Comparison of ENCODE assay signal across 18 cellular contexts in the genomic region with DNA sequence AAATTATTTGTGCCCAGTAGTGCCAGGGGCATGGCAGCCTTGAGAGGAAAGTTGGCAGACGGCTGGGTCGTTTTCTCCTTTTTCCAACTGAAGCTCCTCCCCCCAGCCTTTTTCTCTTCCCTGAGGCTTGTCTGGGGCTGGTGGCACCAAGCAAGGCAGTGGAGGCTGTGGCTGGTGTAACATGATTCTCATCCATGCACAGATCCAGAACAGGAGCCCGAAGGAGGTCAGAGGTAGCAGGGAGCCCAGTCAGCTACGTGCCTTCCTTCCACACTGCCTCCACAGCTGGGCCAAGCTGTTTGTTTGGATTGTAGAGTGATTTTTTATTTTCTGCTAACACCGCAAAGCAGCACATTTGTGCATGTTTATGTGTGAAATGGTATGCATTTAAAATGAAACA.
DNase-seq lines count a peak whose midpoint lies in the region; ATAC-seq, FAIRE-seq and TF ChIP-seq lines count a peak whose summit lies in the region.
"Had no signal": no experiment of that assay in that cellular context is flagged by ENCODE, and none has a peak within 500 bp of the region (broad histone marks: within the 10 kb centered on the region; RNA-seq: fewer than 3 reads in every experiment).

No MANE protein-coding gene starts in this region.

- 55% methylated on average over 5 of the region's 5 CpGs for WGBS in HepG2 (ENCODE audit: low lambda C conversion rate)
- WGBS in right lobe of liver (ENCODE audit: insufficient coverage, low coverage, low lambda C conversion rate, missing lambda C conversion rate), result 90% methylated on average over 4 of the region's 5 CpGs

- CTCF ChIA-PET in HepG2 (lab: Yijun Ruan, JAX; ENCODE audit: low intra/inter-chr PET ratio, low total read pairs), result no interaction called here
- CTCF ChIA-PET in PC-3 (lab: Charles Lee), result interaction anchor here (0.7 kb wide), 1 partner anchor 21 kb away, joined by 16 read pairs; no protein-coding TSS in a partner anchor

- TF ChIP-seq POLR2A in HepG2 (IDR thresholded peaks at IDR 0.05; ENCODE audit: insufficient read depth in 1 of 2, low read depth in 2 of 2, low read length in 2 of 2), result no peak
- TF ChIP-seq POLR2A in right lobe of liver (IDR thresholded peaks at IDR 0.05), result no peak
- no peak for TF ChIP-seq POLR2A in uterus (IDR thresholded peaks at IDR 0.05)

- no peak for TF ChIP-seq CTCF in HepG2 (CRISPR knock-in tag; IDR thresholded peaks at IDR 0.05)
- no peak for TF ChIP-seq CTCF in right lobe of liver (IDR thresholded peaks at IDR 0.05)
- TF ChIP-seq CTCF in PC-3 (conservative IDR thresholded peaks at IDR 0.05; ENCODE audit: low read depth, low read length), result no peak
- no peak for TF ChIP-seq CTCF in nephron progenitor cell (IDR thresholded peaks at IDR 0.05)
- no peak for TF ChIP-seq CTCF in uterus (IDR thresholded peaks at IDR 0.05)

- ATAC-seq in HepG2 (peak; percentile 12; the same call in 1 of the 3 replicates), right lobe of liver (no peak), PC-3 (no peak), GM21515 (IDR thresholded peaks at IDR 0.05; ENCODE audit: unreplicated experiment) (no peak)

- TF ChIP-seq EP300 in HepG2 (IDR thresholded peaks at IDR 0.05; ENCODE audit: low read depth in 2 of 2, low read length in 2 of 2), result no peak
- TF ChIP-seq EP300 in HepG2 (CRISPR knock-in tag; IDR thresholded peaks at IDR 0.05; ENCODE audit: borderline replicate concordance), result no peak

- H3K4me3 ChIP-seq in HepG2 (replicated peaks in 1 of 3; ENCODE audit: insufficient read depth in 1 of 3, low read depth in 2 of 3, low read length in 3 of 3) (no peak overlapping the region; a peak in 1 of 6 replicates), right lobe of liver (no peak overlapping the region), PC-3 (ENCODE audit: low read length) (no peak overlapping the region), uterus (no peak overlapping the region)
- H3K4me3 ChIP-seq: BLaER1 treated with 17β-estradiol and CSF1 and Interleukin-3, amounts not matched to agents 10 nM and 100 nM had no signal

- peaks cover 43% of the 10 kb centered on the region for H3K4me1 Mint-ChIP-seq in nephron progenitor cell

- no peak overlapping the region for H3K27ac ChIP-seq in HepG2 (ENCODE audit: extremely low read length, insufficient read depth, low read length)
- H3K27ac ChIP-seq in right lobe of liver, result no peak overlapping the region
- no peak overlapping the region for H3K27ac ChIP-seq in PC-3 (ENCODE audit: low read length)
- H3K27ac ChIP-seq in uterus, result no peak overlapping the region
- H3K27ac ChIP-seq: BLaER1 treated with 17β-estradiol and CSF1 and Interleukin-3, amounts not matched to agents 10 nM and 100 nM had no signal

- TF ChIP-seq RAD21 in HepG2 (CRISPR knock-in tag; IDR thresholded peaks at IDR 0.05), result no peak

- no peaks in the 10 kb centered on the region for H3K27me3 Mint-ChIP-seq in nephron progenitor cell (ENCODE audit: low read depth, poor library complexity)

- H3K27me3 ChIP-seq in HepG2 (ENCODE audit: control insufficient read depth in 1 of 2, insufficient read depth in 2 of 2, low read length in 2 of 2) (peaks cover under 1 to 15% of the 10 kb centered on the region in 2 experiments; a peak in 4 of 5 replicates), right lobe of liver (no peaks in the 10 kb centered on the region), PC-3 (ENCODE audit: low read length) (no peaks in the 10 kb centered on the region), uterus (no peaks in the 10 kb centered on the region)
- H3K27me3 ChIP-seq: BLaER1 treated with 17β-estradiol and CSF1 and Interleukin-3, amounts not matched to agents 10 nM and 100 nM had no signal

- POLR2A ChIA-PET in HepG2 (lab: Yijun Ruan, JAX) (no interaction called here), PC-3 (lab: Charles Lee; ENCODE audit: unreplicated experiment) (no interaction called here)

- H3K4me2 ChIP-seq in HepG2 (ENCODE audit: low read depth, low read length), result no peak overlapping the region; the same call in 1 of the 2 replicates
- no peak overlapping the region for H3K4me2 ChIP-seq in PC-3 (ENCODE audit: low read length)
- H3K4me2 ChIP-seq: BLaER1 treated with 17β-estradiol and CSF1 and Interleukin-3, amounts not matched to agents 10 nM and 100 nM had no signal

- H3K4me1 ChIP-seq in HepG2 (ENCODE audit: insufficient read depth, low read length) (peaks cover 17% of the 10 kb centered on the region), right lobe of liver (no peaks in the 10 kb centered on the region), PC-3 (ENCODE audit: insufficient read depth, low read length) (peaks cover 7% of the 10 kb centered on the region), uterus (no peaks in the 10 kb centered on the region)

- H3K9me3 ChIP-seq in HepG2 (ENCODE audit: low read length) (no peaks in the 10 kb centered on the region), right lobe of liver (no peaks in the 10 kb centered on the region), PC-3 (ENCODE audit: low read length) (no peaks in the 10 kb centered on the region), uterus (no peaks in the 10 kb centered on the region)
- H3K9me3 ChIP-seq: BLaER1 treated with 17β-estradiol and CSF1 and Interleukin-3, amounts not matched to agents 10 nM and 100 nM had no signal

- in situ Hi-C loops in HepG2 (cut with HindIII; ENCODE audit: extremely low pct_ligation_motif_present, low pct_unique_long_range_greater_than_20kb), result no loop called here

- no peaks in the 10 kb centered on the region for H3K79me2 ChIP-seq in HepG2 (ENCODE audit: insufficient read depth, low read length)
- H3K79me2 ChIP-seq in PC-3 (ENCODE audit: low read length), result no peaks in the 10 kb centered on the region

- BruUV-seq in HepG2 (replicated peaks; lab: Mats Ljungman, UMichigan) (no TSS peak), PC-3 (replicated peaks; lab: Mats Ljungman, UMichigan) (no TSS peak)

- H3K9me2 ChIP-seq in PC-3 (replicated peaks; ENCODE audit: low read length), result no peaks in the 10 kb centered on the region

- intact Hi-C loops in HepG2 (cut with micrococcal nuclease; ENCODE audit: unreplicated experiment), result no loop called here
- intact Hi-C loops in right lobe of liver (cut with DNase I), result no loop called here
- intact Hi-C loops in PC-3 (cut with micrococcal nuclease), result no loop called here
- intact Hi-C loops in uterus (cut with DNase I; ENCODE audit: low total_unique reads), result no loop called here

- H3K36me3 Mint-ChIP-seq in nephron progenitor cell (ENCODE audit: low read depth), result no peaks in the 10 kb centered on the region
- H3K36me3 Mint-ChIP-seq: CD4-positive, CD25-positive, alpha-beta regulatory T cell had no signal

- H3K36me3 ChIP-seq in HepG2 (replicated peaks in 1 of 2; ENCODE audit: control insufficient read depth in 1 of 2, insufficient read depth in 2 of 2, low read length in 2 of 2) (no peaks in the 10 kb centered on the region), right lobe of liver (no peaks in the 10 kb centered on the region), PC-3 (ENCODE audit: low read depth, low read length) (no peaks in the 10 kb centered on the region), uterus (no peaks in the 10 kb centered on the region)
- H3K36me3 ChIP-seq: BLaER1 treated with 17β-estradiol and CSF1 and Interleukin-3, amounts not matched to agents 10 nM and 100 nM had no signal

- FAIRE-seq in HepG2 (lab: Jason Lieb, UNC), result no peak
- FAIRE-seq: G401.6, GM12891, GM19239, H1, HTR-8/SVneo had no signal

- no peak overlapping the region for H3K4me3 Mint-ChIP-seq in nephron progenitor cell
- H3K4me3 Mint-ChIP-seq: CD4-positive, CD25-positive, alpha-beta regulatory T cell; HFFc6 had no signal

- no peaks in the 10 kb centered on the region for H3K9me3 Mint-ChIP-seq in nephron progenitor cell
- H3K9me3 Mint-ChIP-seq: CD4-positive, CD25-positive, alpha-beta regulatory T cell; HFFc6 had no signal

- H2AFZ ChIP-seq in HepG2 (ENCODE audit: low read length) (no peak overlapping the region), PC-3 (ENCODE audit: low read length) (0 out of 2 replicates have a peak overlapping the region, but pooled peaks have one; percentile 14)

- H3F3A ChIP-seq in PC-3 (ENCODE audit: low read length, unreplicated experiment), result no peaks in the 10 kb centered on the region

- peak overlapping the region; percentile 43 for H3K27ac Mint-ChIP-seq in nephron progenitor cell
- H3K27ac Mint-ChIP-seq: CD4-positive, CD25-positive, alpha-beta regulatory T cell; HFFc6 had no signal

- H4K20me1 ChIP-seq in HepG2 (ENCODE audit: insufficient read depth, low read length) (no peaks in the 10 kb centered on the region), PC-3 (ENCODE audit: low read length) (no peaks in the 10 kb centered on the region)
- H4K20me1 ChIP-seq: BLaER1 treated with 17β-estradiol and CSF1 and Interleukin-3, amounts not matched to agents 10 nM and 100 nM had no signal

- H3K9ac ChIP-seq in HepG2 (ENCODE audit: insufficient read depth, low read depth, low read length), result no peak overlapping the region
- H3K9ac ChIP-seq in PC-3 (ENCODE audit: low read length), result no peak overlapping the region
- H3K9ac ChIP-seq: BLaER1 treated with 17β-estradiol and CSF1 and Interleukin-3, amounts not matched to agents 10 nM and 100 nM had no signal

- DNase-seq in HepG2 (ENCODE audit: low spot score) (no peak), right lobe of liver (no peak), PC-3 (peak; percentile 46), nephron progenitor cell (no peak), uterus (no peak), AML-193 (lab: John Stamatoyannopoulos, UW) (no peak)
- DNase-seq: 8988T; CD4-positive, CD25-positive, alpha-beta regulatory T cell; DMS53; HCEC 1CT; HFFc6 had no signal

TF ChIP-seq in HepG2, 621 proteins besides CTCF, POLR2A, EP300 and RAD21:
- TF ChIP-seq IKZF1 (IDR thresholded peaks at IDR 0.05) (no peak), ZNF160 (CRISPR knock-in tag; IDR thresholded peaks at IDR 0.05) (no peak), TFAP4 (IDR thresholded peaks at IDR 0.05; ENCODE audit: borderline replicate concordance, low read depth) (peak; percentile 24; the same call in 1 of the 2 replicates), IKZF4 (CRISPR knock-in tag; IDR thresholded peaks at IDR 0.05; ENCODE audit: borderline replicate concordance, low read depth, not compliant biosample characterization) (no peak)
